Comparison of ENCODE assay signal across 11 cellular contexts in genomic region chr11:22466809-22467208, GRCh38.
DNase-seq lines count a peak whose midpoint lies in the region; ATAC-seq and FAIRE-seq lines count a peak whose summit lies in the region.
"Had no signal": no experiment of that assay in that cellular context is flagged by ENCODE, and none has a peak within 500 bp of the region (broad histone marks: within the 10 kb centered on the region; RNA-seq: fewer than 3 reads in every experiment).

No MANE protein-coding gene starts in this region.

- H3K27ac ChIP-seq in caudate nucleus (ENCODE audit: low read depth, low read length): no peak overlapping the region

- FAIRE-seq in HTR-8/SVneo (lab: Jason Lieb, UNC): peak; percentile 91

- DNase-seq in AG08396 (ENCODE audit: low spot score): peak; percentile 85
- DNase-seq in HTR-8/SVneo (ENCODE audit: insufficient read length, low spot score): peak; percentile 57
- peak in 36 of 61 donors; percentile 2 to 77 (median 30) for DNase-seq in caudate nucleus (lab: John Stamatoyannopoulos, UW)
- peak; percentile 50 for DNase-seq in kidney glomerular epithelial cell (lab: John Stamatoyannopoulos, UW)
- DNase-seq in NCI-H2171 treated with DMSO at 0.1 percent for 48 hours (lab: John Stamatoyannopoulos, UW): no peak
- no peak for DNase-seq in cerebellar nuclear complex (lab: John Stamatoyannopoulos, UW)
- DNase-seq: activated CD4-positive, CD25-positive, alpha-beta regulatory T cell; NCI-H1092; stimulated activated CD4-positive, alpha-beta T cell treated with anti-CD3 and anti-CD28 coated beads, Interleukin-12 subunit alpha, Interleukin-12 subunit beta, amount 100 ng/mL, for 4 hours had no signal

- ATAC-seq in HG03039 (IDR thresholded peaks at IDR 0.05; ENCODE audit: unreplicated experiment): no peak
- ATAC-seq in GM21529 (IDR thresholded peaks at IDR 0.05; ENCODE audit: unreplicated experiment): no peak

Comparison
In these comparisons a context has a peak if more than half of its experiments do, and no peak if none do; other contexts are left out.
1. DNase-seq: peak in AG08396 (single experiment), HTR-8/SVneo (single experiment), caudate nucleus (36 of 61) and kidney glomerular epithelial cell (single experiment); none in NCI-H2171 treated with DMSO at 0.1 percent for 48 hours (single experiment) and cerebellar nuclear complex (0 of 2).